ENCODE assay signal across 23 cellular contexts in the genomic region with DNA sequence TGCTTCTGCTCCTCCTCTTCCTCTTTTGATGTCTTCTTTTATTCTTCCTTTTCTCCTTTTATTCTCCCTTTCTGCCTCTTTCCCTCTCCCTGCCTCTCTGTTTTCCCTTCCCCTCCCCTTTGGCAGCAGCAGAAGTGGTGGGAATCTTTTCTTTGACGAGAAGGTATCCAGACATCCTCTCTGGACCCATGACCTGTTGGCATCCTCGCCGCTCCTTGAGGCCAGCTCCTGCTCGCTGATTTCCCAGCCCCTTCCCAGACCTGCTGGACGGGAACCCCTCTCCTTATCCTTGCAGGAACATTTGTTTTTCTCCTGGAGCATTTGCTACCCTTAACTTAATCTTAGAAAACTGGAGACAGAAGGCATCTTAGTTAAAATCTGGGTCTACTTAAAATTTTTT.
"Had no signal": no experiment of that assay in that cellular context is flagged by ENCODE, and none has a peak within 500 bp of the region (broad histone marks: within the 10 kb centered on the region; RNA-seq: fewer than 3 reads in every experiment).

No MANE protein-coding gene starts in this region.

- H3K4me3 Mint-ChIP-seq: activated CD4-positive, alpha-beta memory T cell treated with anti-CD3 and anti-CD28 coated beads for 36 hours; activated CD4-positive, alpha-beta T cell treated with anti-CD3 and anti-CD28 coated beads for 36 hours; activated CD4-positive, alpha-beta T cell treated with anti-CD3 and anti-CD28 coated beads, Interleukin-2, amount 10 ng/mL, durations not matched to agents 24 days and 14 days; activated naive CD8-positive, alpha-beta T cell; activated T-helper 1 cell treated with anti-CD3 and anti-CD28 coated beads, Interleukin-12 subunit alpha, Interleukin-12 subunit beta, Interleukin-2, Interleukin-4 antibody, amounts not matched to agents 30 ng/mL and 10 ng/mL and 1 ng/mL, durations not matched to agents 14 hours and 24 hours and 36 hours; central memory CD8-positive, alpha-beta T cell had no signal

- H3K36me3 Mint-ChIP-seq: activated CD4-positive, alpha-beta memory T cell treated with anti-CD3 and anti-CD28 coated beads for 36 hours had no signal

- H3K27ac Mint-ChIP-seq: activated CD4-positive, alpha-beta memory T cell treated with anti-CD3 and anti-CD28 coated beads for 36 hours; activated CD4-positive, alpha-beta T cell treated with anti-CD3 and anti-CD28 coated beads for 36 hours; activated CD4-positive, alpha-beta T cell treated with anti-CD3 and anti-CD28 coated beads, Interleukin-2, amount 10 ng/mL, durations not matched to agents 24 days and 14 days; activated naive CD8-positive, alpha-beta T cell; activated T-helper 1 cell treated with anti-CD3 and anti-CD28 coated beads, Interleukin-12 subunit alpha, Interleukin-12 subunit beta, Interleukin-2, Interleukin-4 antibody, amounts not matched to agents 30 ng/mL and 10 ng/mL and 1 ng/mL, durations not matched to agents 14 hours and 24 hours and 36 hours; activated T-helper 2 cell treated with anti-CD3 and anti-CD28 coated beads, Interferon-gamma antibody, Interleukin-2, Interleukin-4, amounts not matched to agents 10 μg/mL and 5 μg/mL and 100 μg/mL, durations not matched to agents 14 hours and 24 hours and 36 hours had no signal

- H3K36me3 ChIP-seq: brain microvascular endothelial cell had no signal

- DNase-seq: activated CD4-positive, alpha-beta memory T cell treated with anti-CD3 and anti-CD28 coated beads for 36 hours; activated CD4-positive, alpha-beta T cell treated with anti-CD3 and anti-CD28 coated beads for 36 hours; activated CD4-positive, alpha-beta T cell treated with anti-CD3 and anti-CD28 coated beads, Interleukin-2, amount 10 ng/mL, durations not matched to agents 24 days and 14 days; activated CD4-positive, CD25-positive, alpha-beta regulatory T cell; activated CD4-positive, CD25-positive, alpha-beta regulatory T cell treated with anti-CD3 and anti-CD28 coated beads, Interleukin-2, amount 50 U/mL, for 72 hours; activated gamma-delta T cell treated with Interleukin-2 at 50 U/mL for 16 hours; activated naive CD4-positive, alpha-beta T cell treated with anti-CD3 and anti-CD28 coated beads, Interleukin-2, amount 50 U/mL, for 16 hours; activated naive CD4-positive, alpha-beta T cell treated with Interleukin-2 at 50 U/mL for 16 hours; activated T-cell treated with anti-CD3 and anti-CD28 coated beads, Interleukin-2, amount 50 U/mL, for 1 hour; activated T-cell treated with anti-CD3 and anti-CD28 coated beads, Interleukin-2, amount 50 U/mL, for 48 hours; amniotic stem cell; anterior cingulate cortex; brain microvascular endothelial cell; cortex of kidney; dermis blood vessel endothelial cell; effector CD8-positive, alpha-beta T cell; foreskin fibroblast; T-helper 2 cell had no signal

- H3K9me3 Mint-ChIP-seq: activated CD4-positive, alpha-beta memory T cell treated with anti-CD3 and anti-CD28 coated beads for 36 hours; activated CD4-positive, alpha-beta T cell treated with anti-CD3 and anti-CD28 coated beads, Interleukin-2, amount 10 ng/mL, durations not matched to agents 24 days and 14 days; activated T-helper 1 cell treated with anti-CD3 and anti-CD28 coated beads, Interleukin-12 subunit alpha, Interleukin-12 subunit beta, Interleukin-2, Interleukin-4 antibody, amounts not matched to agents 30 ng/mL and 10 ng/mL and 1 ng/mL, durations not matched to agents 14 hours and 24 hours and 36 hours; activated T-helper 2 cell treated with anti-CD3 and anti-CD28 coated beads, Interferon-gamma antibody, Interleukin-2, Interleukin-4, amounts not matched to agents 10 μg/mL and 5 μg/mL and 100 μg/mL, durations not matched to agents 14 hours and 24 hours and 36 hours; central memory CD8-positive, alpha-beta T cell had no signal

- H3K27ac ChIP-seq: brain microvascular endothelial cell had no signal

- H3K4me1 Mint-ChIP-seq: central memory CD8-positive, alpha-beta T cell had no signal

- H3K27me3 ChIP-seq: brain microvascular endothelial cell had no signal

- ATAC-seq: activated CD4-positive, alpha-beta T cell treated with anti-CD3 and anti-CD28 coated beads for 36 hours; esophagus mucosa had no signal
